Comparison of ENCODE assay signal across 8 cellular contexts in genomic region chr2:175003875-175004729, GRCh38. TPM values are rescaled to one million over a fixed set of nuclear protein-coding genes. Genes with fewer than 3 reads are reported as not detected.
DNase-seq lines count a peak whose midpoint lies in the region; ATAC-seq and TF ChIP-seq lines count a peak whose summit lies in the region.

No MANE protein-coding gene starts in this region.

- no peaks in the 10 kb centered on the region for H3K9me3 Mint-ChIP-seq in CD8-positive, alpha-beta memory T cell

- H3K36me3 Mint-ChIP-seq in CD8-positive, alpha-beta memory T cell = no peaks in the 10 kb centered on the region

- peak overlapping the region; percentile 64 for H3K9ac ChIP-seq in SK-N-MC (ENCODE audit: insufficient read length)
- no peak overlapping the region for H3K9ac ChIP-seq in rectal smooth muscle tissue (ENCODE audit: low read length)

- H3K27ac Mint-ChIP-seq in CD8-positive, alpha-beta memory T cell = peak overlapping the region in 2 of 8 donors; percentile 69 to 70

- ATAC-seq in HG03039 (IDR thresholded peaks at IDR 0.05; ENCODE audit: unreplicated experiment) = no peak
- ATAC-seq in activated CD4-positive, CD25-positive, alpha-beta regulatory T cell treated with anti-CD3 and anti-CD28 coated beads, Interleukin-2, amount 50 U/mL, for 24 hours = no peak

- CTCF ChIA-PET in CD8-positive, alpha-beta memory T cell (lab: Charles Lee) = interaction anchor here (1.0 to 1.5 kb wide), 2 partner anchors 304 kb away, joined by 3 to 9 read pairs; no protein-coding TSS in a partner anchor

- peaks cover 23 to 70% of the 10 kb centered on the region in 2 donors for H3K27me3 Mint-ChIP-seq in CD8-positive, alpha-beta memory T cell

- TF ChIP-seq CTCF in fibroblast of villous mesenchyme (IDR thresholded peaks at IDR 0.05; ENCODE audit: insufficient read depth, low read depth, low read length) = no peak

- peaks cover 9% of the 10 kb centered on the region for H3K4me1 ChIP-seq in CD8-positive, alpha-beta memory T cell (ENCODE audit: insufficient read depth, low read length)
- H3K4me1 ChIP-seq in HAP-1 (peaks cover 41% of the 10 kb centered on the region), rectal smooth muscle tissue (ENCODE audit: control insufficient read depth, insufficient read depth, low read length) (peaks cover 4% of the 10 kb centered on the region)

- H3K36me3 ChIP-seq in CD8-positive, alpha-beta memory T cell (ENCODE audit: insufficient read depth, low read length) = no peaks in the 10 kb centered on the region
- no peaks in the 10 kb centered on the region for H3K36me3 ChIP-seq in HAP-1 (replicated peaks)
- H3K36me3 ChIP-seq in SK-N-MC (ENCODE audit: insufficient read depth, low read length) = no peaks in the 10 kb centered on the region
- H3K36me3 ChIP-seq in rectal smooth muscle tissue (ENCODE audit: control insufficient read depth, insufficient read depth, low read length) = no peaks in the 10 kb centered on the region

- no peak overlapping the region for H3K4me3 ChIP-seq in CD8-positive, alpha-beta memory T cell (ENCODE audit: low read length)
- H3K4me3 ChIP-seq in HAP-1 (peak overlapping the region; percentile 73), SK-N-MC (peak overlapping the region; percentile 94), fibroblast of villous mesenchyme (ENCODE audit: low read depth, low read length) (peak overlapping the region; percentile 71), rectal smooth muscle tissue (ENCODE audit: low read length) (peak overlapping the region; percentile 49)

- peak in 1 of 5 donors; percentile 5 for DNase-seq in CD8-positive, alpha-beta memory T cell
- peak; percentile 47 to 68 for DNase-seq in HAP-1 (ENCODE audit: low spot score in 2 of 2)
- DNase-seq in SK-N-MC (ENCODE audit: low read depth, low spot score) = no peak
- DNase-seq in fibroblast of villous mesenchyme (ENCODE audit: low read depth) = peak; percentile 11
- DNase-seq in GF-D8 (lab: John Stamatoyannopoulos, UW) = no peak

- H3K27me3 ChIP-seq in CD8-positive, alpha-beta memory T cell (ENCODE audit: insufficient read depth, low read length, poor library complexity, severe bottlenecking) = peaks cover 45% of the 10 kb centered on the region
- H3K27me3 ChIP-seq in HAP-1 (ENCODE audit: low read depth) (no peaks in the 10 kb centered on the region), rectal smooth muscle tissue (ENCODE audit: control insufficient read depth, insufficient read depth, low read length) (no peaks in the 10 kb centered on the region)

- POLR2A ChIA-PET in CD8-positive, alpha-beta memory T cell (lab: Charles Lee) = no interaction called here

- no peaks in the 10 kb centered on the region for H3K9me3 ChIP-seq in CD8-positive, alpha-beta memory T cell (ENCODE audit: low read length)
- H3K9me3 ChIP-seq in HAP-1 (no peaks in the 10 kb centered on the region), SK-N-MC (ENCODE audit: low read depth, low read length) (no peaks in the 10 kb centered on the region)

- in situ Hi-C loops in HAP-1 (cut with MboI; ENCODE audit: low sequenced_read_pairs) = no loop called here

- peak overlapping the region; percentile 80 to 87 (median 85) for H3K4me3 Mint-ChIP-seq in CD8-positive, alpha-beta memory T cell

- peaks cover 4 to 15% (median 6%) of the 10 kb centered on the region in 3 donors for H3K4me1 Mint-ChIP-seq in CD8-positive, alpha-beta memory T cell

- H3K27ac ChIP-seq in CD8-positive, alpha-beta memory T cell (ENCODE audit: low read depth, low read length) = no peak overlapping the region
- H3K27ac ChIP-seq in SK-N-MC (0 out of 2 replicates have a peak overlapping the region, but pooled peaks have one; percentile 33), rectal smooth muscle tissue (ENCODE audit: low read depth, low read length) (no peak overlapping the region)

RNA-seq across cellular contexts. Expression of gene CHN1, which starts 1.1 kb away (rescaled TPM):
- total RNA-seq in CD8-positive, alpha-beta memory T cell = 10 to 100 TPM; 18.4 to 22.1 TPM
- 13.1 TPM for polyA plus RNA-seq in CD8-positive, alpha-beta memory T cell
- 45.3 and 64.1 TPM in 2 replicates for total RNA-seq in fibroblast of villous mesenchyme

Comparison
In these comparisons a context has a peak if more than half of its experiments do, and no peak if none do; other contexts are left out.
1. DNase-seq: peak in HAP-1 (2 of 2) and fibroblast of villous mesenchyme (single experiment); none in SK-N-MC (single experiment) and GF-D8 (single experiment).